ENCODE assay signal across 8 cellular contexts in genomic region chr15:41774873-41775417, GRCh38. TPM values are rescaled to one million over a fixed set of nuclear protein-coding genes. Genes with fewer than 3 reads are reported as not detected.
DNase-seq lines count a peak whose midpoint lies in the region; ATAC-seq and TF ChIP-seq lines count a peak whose summit lies in the region.

No MANE protein-coding gene starts in this region.

- H3K4me3 ChIP-seq in WERI-Rb-1 (ENCODE audit: low read depth, low read length): peak overlapping the region; percentile 82
- peak overlapping the region; percentile 76 for H3K4me3 ChIP-seq in fibroblast of the aortic adventitia (ENCODE audit: low read depth, low read length)
- peak overlapping the region; percentile 90 for H3K4me3 ChIP-seq in rectal smooth muscle tissue (ENCODE audit: low read length)

- CTCF ChIA-PET in activated CD4-positive, alpha-beta T cell treated with anti-CD3 and anti-CD28 coated beads for 36 hours (lab: Charles Lee): interaction anchor here (0.5 to 8.3 kb wide), 22 partner anchors 8 to 992 kb away, joined by 3 to 233 read pairs (median 5); partner anchors contain the start of genes JMJD7 and RPAP1

- DNase-seq in activated CD4-positive, alpha-beta T cell treated with anti-CD3 and anti-CD28 coated beads for 36 hours: no peak
- DNase-seq in activated CD4-positive, alpha-beta T cell treated with anti-CD3 and anti-CD28 coated beads, Interleukin-2, amount 50 U/mL, for 1 hour: no peak
- DNase-seq in WERI-Rb-1: no peak
- DNase-seq in fibroblast of the aortic adventitia (ENCODE audit: low read depth): no peak
- DNase-seq in posterior cingulate gyrus: no peak
- DNase-seq in NCI-H510A (lab: John Stamatoyannopoulos, UW): no peak

- no peaks in the 10 kb centered on the region for H3K27me3 ChIP-seq in WERI-Rb-1 (ENCODE audit: insufficient read depth, low read depth, severe bottlenecking)
- H3K27me3 ChIP-seq in rectal smooth muscle tissue (ENCODE audit: control insufficient read depth, insufficient read depth, low read length): no peaks in the 10 kb centered on the region

- H3K36me3 ChIP-seq in WERI-Rb-1 (no peaks in the 10 kb centered on the region), rectal smooth muscle tissue (ENCODE audit: control insufficient read depth, insufficient read depth, low read length) (no peaks in the 10 kb centered on the region)

- peaks cover 32% of the 10 kb centered on the region for H3K4me1 ChIP-seq in rectal smooth muscle tissue (ENCODE audit: control insufficient read depth, insufficient read depth, low read length)

- H3K9me3 Mint-ChIP-seq in activated CD4-positive, alpha-beta T cell treated with anti-CD3 and anti-CD28 coated beads for 36 hours (ENCODE audit: low read depth): no peaks in the 10 kb centered on the region

- no peaks in the 10 kb centered on the region for H3K36me3 Mint-ChIP-seq in activated CD4-positive, alpha-beta T cell treated with anti-CD3 and anti-CD28 coated beads for 36 hours (ENCODE audit: low read depth)

- H3K4me3 Mint-ChIP-seq in activated CD4-positive, alpha-beta T cell treated with anti-CD3 and anti-CD28 coated beads for 36 hours: peak overlapping the region; percentile 90

- TF ChIP-seq CTCF in WERI-Rb-1 (IDR thresholded peaks at IDR 0.05; ENCODE audit: low read depth, low read length) (no peak), fibroblast of the aortic adventitia (IDR thresholded peaks at IDR 0.05; ENCODE audit: insufficient read depth, low read length) (no peak)

- no peaks in the 10 kb centered on the region for H3K27me3 Mint-ChIP-seq in activated CD4-positive, alpha-beta T cell treated with anti-CD3 and anti-CD28 coated beads for 36 hours

- H3K9ac ChIP-seq in rectal smooth muscle tissue (ENCODE audit: low read length): peak overlapping the region; percentile 97

- H3K27ac ChIP-seq in WERI-Rb-1: peak overlapping the region; percentile 65
- H3K27ac ChIP-seq in rectal smooth muscle tissue (ENCODE audit: low read depth, low read length): peak overlapping the region; percentile 89

- no peaks in the 10 kb centered on the region for H3K9me3 ChIP-seq in WERI-Rb-1 (ENCODE audit: severe bottlenecking)

- POLR2A ChIA-PET in activated CD4-positive, alpha-beta T cell treated with anti-CD3 and anti-CD28 coated beads for 36 hours (lab: Charles Lee): interaction anchor here (0.6 to 1.4 kb wide), 6 partner anchors 57 to 1080 kb away, joined by 3 to 11 read pairs (median 4); partner anchors contain the start of genes EHD4, NUSAP1, OIP5 and RAD51

- no peak for ATAC-seq in activated CD4-positive, alpha-beta T cell treated with anti-CD3 and anti-CD28 coated beads for 36 hours
- no peak for ATAC-seq in GM18498 (IDR thresholded peaks at IDR 0.05; ENCODE audit: unreplicated experiment)

- H3K27ac Mint-ChIP-seq in activated CD4-positive, alpha-beta T cell treated with anti-CD3 and anti-CD28 coated beads for 36 hours: peak overlapping the region; percentile 84

- peaks cover 62% of the 10 kb centered on the region for H3K4me1 Mint-ChIP-seq in activated CD4-positive, alpha-beta T cell treated with anti-CD3 and anti-CD28 coated beads for 36 hours

- intact Hi-C loops in activated CD4-positive, alpha-beta T cell treated with anti-CD3 and anti-CD28 coated beads for 36 hours (cut with DNase I, micrococcal nuclease): loop anchor here (1.0 to 5.0 kb wide), 19 partner anchors 36 to 659 kb away; partner anchors contain the start of genes JMJD7 (in 2 of the 2), GANC (in 1 of the 2), INO80 (in 1 of the 2) and ITPKA (in 1 of the 2)
- intact Hi-C loops in posterior cingulate gyrus (cut with DNase I): loop anchor here (1.0 to 5.0 kb wide), 5 partner anchors 36 to 218 kb away; partner anchors contain the start of genes JMJD7 and TYRO3

RNA-seq across cellular contexts. Expression of gene MAPKBP1, which starts 0.7 kb away (rescaled TPM):
- total RNA-seq in activated CD4-positive, alpha-beta T cell treated with anti-CD3 and anti-CD28 coated beads for 36 hours: 10 to 100 TPM; 16.1 to 19.0 TPM
- total RNA-seq in fibroblast of the aortic adventitia (ENCODE audit: low replicate concordance): 12.7 and 20.8 TPM in 2 replicates

RNA-seq across cellular contexts. Expression of gene JMJD7, which starts 52.9 kb away (rescaled TPM):
- 10 to 100 TPM; 17.1 to 17.6 TPM for total RNA-seq in activated CD4-positive, alpha-beta T cell treated with anti-CD3 and anti-CD28 coated beads for 36 hours
- total RNA-seq in fibroblast of the aortic adventitia (ENCODE audit: low replicate concordance): 3.1 and 6.3 TPM in 2 replicates
